Comparison of ENCODE assay signal across 13 cellular contexts in genomic region chr4:67151376-67152343, GRCh38.
"Had no signal": no experiment of that assay in that cellular context is flagged by ENCODE, and none has a peak within 500 bp of the region (broad histone marks: within the 10 kb centered on the region; RNA-seq: fewer than 3 reads in every experiment).

No MANE protein-coding gene starts in this region.

- H3K36me3 ChIP-seq: tibial artery had no signal

- H3K27me3 ChIP-seq: tibial artery had no signal

- H3K27ac Mint-ChIP-seq: activated T-helper 17 cell treated with anti-CD3 and anti-CD28 coated beads, Interleukin-2, amount 50 U/mL, for 72 hours; stimulated activated memory B cell treated with anti-CD40 and anti-IgM and Interleukin-4, amounts not matched to agents 10 μg/mL and 1 μg/mL and 100 μg/mL, for 72 hours had no signal

- ATAC-seq: activated T-helper 17 cell treated with anti-CD3 and anti-CD28 coated beads, Interleukin-2, amount 50 U/mL, for 72 hours; esophagus mucosa had no signal

- H3K36me3 Mint-ChIP-seq: stimulated activated memory B cell treated with anti-CD40 and anti-IgM and Interleukin-4, amounts not matched to agents 10 μg/mL and 1 μg/mL and 100 μg/mL, for 72 hours had no signal

- DNase-seq: activated CD4-positive, alpha-beta T cell treated with anti-CD3 and anti-CD28 coated beads for 1 hour; activated CD4-positive, alpha-beta T cell treated with anti-CD3 and anti-CD28 coated beads, Interleukin-2, amount 50 U/mL, for 48 hours; activated naive CD4-positive, alpha-beta T cell treated with Interleukin-2 at 50 U/mL for 16 hours; glutamatergic neuron; hypothalamus; midbrain; stimulated activated CD4-positive, alpha-beta T cell treated with anti-CD3 and anti-CD28 coated beads, Interleukin-2, amount 100 ng/mL, for 48 hours; T-helper 9 cell; tibial artery had no signal

- H3K4me3 Mint-ChIP-seq: activated T-helper 17 cell treated with anti-CD3 and anti-CD28 coated beads, Interleukin-2, amount 50 U/mL, for 72 hours; neural crest cell; stimulated activated memory B cell treated with anti-CD40 and anti-IgM and Interleukin-4, amounts not matched to agents 10 μg/mL and 1 μg/mL and 100 μg/mL, for 72 hours had no signal

- H3K27ac ChIP-seq: tibial artery had no signal

- H3K9me3 Mint-ChIP-seq: activated T-helper 17 cell treated with anti-CD3 and anti-CD28 coated beads, Interleukin-2, amount 50 U/mL, for 72 hours; neural crest cell; stimulated activated memory B cell treated with anti-CD40 and anti-IgM and Interleukin-4, amounts not matched to agents 10 μg/mL and 1 μg/mL and 100 μg/mL, for 72 hours had no signal

- H3K4me3 ChIP-seq: tibial artery had no signal

- H3K27me3 Mint-ChIP-seq: activated T-helper 17 cell treated with anti-CD3 and anti-CD28 coated beads, Interleukin-2, amount 50 U/mL, for 72 hours; stimulated activated memory B cell treated with anti-CD40 and anti-IgM and Interleukin-4, amounts not matched to agents 10 μg/mL and 1 μg/mL and 100 μg/mL, for 72 hours had no signal

- H3K4me1 ChIP-seq: tibial artery had no signal

- H3K4me1 Mint-ChIP-seq: activated T-helper 17 cell treated with anti-CD3 and anti-CD28 coated beads, Interleukin-2, amount 50 U/mL, for 72 hours; stimulated activated memory B cell treated with anti-CD40 and anti-IgM and Interleukin-4, amounts not matched to agents 10 μg/mL and 1 μg/mL and 100 μg/mL, for 72 hours had no signal

- H3K9me3 ChIP-seq: tibial artery had no signal
